In the genomic region with DNA sequence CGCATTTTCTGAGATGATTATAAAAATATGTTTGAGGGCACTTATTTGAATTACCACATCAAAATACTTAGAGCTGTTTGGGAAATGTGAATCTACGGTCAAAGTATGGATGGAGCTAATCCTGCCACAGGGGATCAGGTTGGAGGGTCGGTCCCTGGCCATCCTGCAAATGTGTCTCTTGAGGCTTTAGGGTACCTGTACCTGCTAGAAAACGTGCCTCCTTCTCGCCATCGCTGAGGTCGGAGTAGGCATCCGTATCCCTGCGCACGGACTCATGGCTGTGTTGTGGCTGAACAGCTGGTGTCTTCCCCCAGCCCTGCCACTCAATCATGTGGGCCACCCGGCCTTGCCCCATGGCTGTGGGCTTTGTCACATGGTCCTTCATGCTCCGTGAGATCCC, we compare ENCODE assay signal across 34 cellular contexts. TPM values are rescaled to one million over a fixed set of nuclear protein-coding genes. Genes with fewer than 3 reads are reported as not detected.
"Had no signal": no experiment of that assay in that cellular context is flagged by ENCODE, and none has a peak within 500 bp of the region (broad histone marks: within the 10 kb centered on the region; RNA-seq: fewer than 3 reads in every experiment).

No MANE protein-coding gene starts in this region.

- H3K9me3 ChIP-seq: adrenal gland, body of pancreas, breast epithelium had no signal

- H3K36me3 ChIP-seq: adrenal gland, brain microvascular endothelial cell, breast epithelium had no signal

- H3K4me3 ChIP-seq: adrenal gland, body of pancreas, breast epithelium had no signal

- H3K4me1 ChIP-seq: breast epithelium had no signal

- H3K27ac ChIP-seq: adrenal gland, body of pancreas, brain microvascular endothelial cell, breast epithelium, VCaP had no signal

- DNase-seq: activated B cell treated with CpG ODN at 0.5 μM for 24 hours; activated CD4-positive, alpha-beta memory T cell treated with anti-CD3 and anti-CD28 coated beads for 36 hours; activated CD4-positive, alpha-beta T cell treated with anti-CD3 and anti-CD28 coated beads for 4 hours; activated CD4-positive, alpha-beta T cell treated with anti-CD3 and anti-CD28 coated beads, Interleukin-2, amount 10 ng/mL, durations not matched to agents 24 days and 14 days; activated CD4-positive, alpha-beta T cell treated with anti-CD3 and anti-CD28 coated beads, Interleukin-2, amount 50 U/mL, for 1 hour; activated CD4-positive, alpha-beta T cell treated with anti-CD3 and anti-CD28 coated beads, Interleukin-2, amount 50 U/mL, for 4 hours; activated CD4-positive, CD25-positive, alpha-beta regulatory T cell treated with anti-CD3 and anti-CD28 coated beads, Interleukin-2, amount 50 U/mL, for 72 hours; activated CD8-positive, alpha-beta memory T cell treated with anti-CD3 and anti-CD28 coated beads, Interleukin-2, amount 50 U/mL, for 4 hours; activated CD8-positive, alpha-beta T cell treated with anti-CD3 and anti-CD28 coated beads for 36 hours; activated effector memory CD4-positive, alpha-beta T cell treated with anti-CD3 and anti-CD28 coated beads, Interleukin-2, amount 50 U/mL, for 16 hours; activated gamma-delta T cell treated with Interleukin-2 at 50 U/mL for 16 hours; activated naive CD4-positive, alpha-beta T cell; activated naive CD4-positive, alpha-beta T cell treated with anti-CD3 and anti-CD28 coated beads for 36 hours; activated naive CD4-positive, alpha-beta T cell treated with anti-CD3 and anti-CD28 coated beads, Interleukin-2, amount 50 U/mL, for 16 hours; activated naive CD8-positive, alpha-beta T cell treated with anti-CD3 and anti-CD28 coated beads for 36 hours; activated T-cell treated with anti-CD3 and anti-CD28 coated beads for 4 hours; activated T-cell treated with anti-CD3 and anti-CD28 coated beads, Interleukin-2, amount 50 U/mL, for 1 hour; activated T-cell treated with anti-CD3 and anti-CD28 coated beads, Interleukin-2, amount 50 U/mL, for 4 hours; activated T-cell treated with anti-CD3 and anti-CD28 coated beads, Interleukin-2, amount 50 U/mL, for 72 hours; adrenal gland; amniotic stem cell; aorta; body of pancreas; brain microvascular endothelial cell; central memory CD4-positive, alpha-beta T cell; T-helper 1 cell; T-helper 2 cell; T-helper 9 cell had no signal

RNA-seq across cellular contexts. Expression of gene FAM131B, which starts 3.9 kb away (rescaled TPM):
- total RNA-seq: activated B cell treated with CpG ODN at 0.5 μM for 24 hours had no signal

RNA-seq across cellular contexts. Expression of gene CLCN1, which starts 42.7 kb away (rescaled TPM):
- total RNA-seq: activated B cell treated with CpG ODN at 0.5 μM for 24 hours; activated CD4-positive, alpha-beta T cell treated with anti-CD3 and anti-CD28 coated beads, Interleukin-2, amount 10 ng/mL, durations not matched to agents 24 days and 14 days; activated CD8-positive, alpha-beta memory T cell treated with anti-CD3 and anti-CD28 coated beads for 36 hours; activated naive CD4-positive, alpha-beta T cell treated with anti-CD3 and anti-CD28 coated beads for 36 hours; activated T-cell treated with anti-CD3 and anti-CD28 coated beads, Interleukin-2, amount 50 U/mL, for 4 hours; activated T-helper 1 cell treated with anti-CD3 and anti-CD28 coated beads, Interleukin-12 subunit alpha, Interleukin-12 subunit beta, Interleukin-2, Interleukin-4 antibody, amounts not matched to agents 30 ng/mL and 10 ng/mL and 1 ng/mL, durations not matched to agents 14 hours and 24 hours and 36 hours; aorta; astrocyte; body of pancreas; cardiac septum had no signal

RNA-seq across cellular contexts. Expression of gene EPHA1, which starts 50.0 kb away (rescaled TPM):
- total RNA-seq: activated B cell treated with CpG ODN at 0.5 μM for 24 hours; activated T-helper 1 cell treated with anti-CD3 and anti-CD28 coated beads, Interleukin-12 subunit alpha, Interleukin-12 subunit beta, Interleukin-2, Interleukin-4 antibody, amounts not matched to agents 30 ng/mL and 10 ng/mL and 1 ng/mL, durations not matched to agents 14 hours and 24 hours and 36 hours; cardiac septum had no signal
